Comparison of ENCODE assay signal across 20 cellular contexts in the genomic region with DNA sequence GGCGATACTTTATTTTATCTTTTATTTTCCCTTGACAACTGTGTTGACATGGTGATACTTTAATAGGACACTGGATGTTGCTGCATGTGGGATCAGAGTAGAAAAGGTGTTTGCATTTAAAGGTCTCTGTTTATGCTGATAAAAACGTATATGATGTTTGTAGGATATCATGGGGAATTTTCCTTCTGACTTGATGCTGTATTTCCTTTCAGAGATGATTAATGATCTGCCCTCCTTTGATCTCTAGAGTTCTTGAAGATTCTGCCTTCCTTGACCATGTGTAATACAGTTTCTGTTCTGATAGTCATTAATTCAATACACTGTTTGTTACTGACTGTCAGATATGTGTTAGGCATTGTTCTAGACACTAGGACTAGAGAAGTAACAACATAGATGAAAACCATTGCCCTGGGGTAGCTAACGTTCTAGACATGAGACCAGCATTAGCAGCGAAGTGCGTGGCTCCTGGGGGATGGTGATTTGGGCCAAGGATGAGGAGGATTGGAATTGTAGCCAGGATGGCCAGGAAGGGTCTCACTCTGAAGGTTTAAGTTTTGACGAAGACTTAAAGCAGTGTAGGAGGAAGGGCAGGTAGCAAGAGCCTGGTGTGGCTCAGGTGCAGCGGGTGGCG. TPM values are rescaled to one million over a fixed set of nuclear protein-coding genes. Genes with fewer than 3 reads are reported as not detected.
DNase-seq lines count a peak whose midpoint lies in the region; ATAC-seq, FAIRE-seq and TF ChIP-seq lines count a peak whose summit lies in the region.
"Had no signal": no experiment of that assay in that cellular context is flagged by ENCODE, and none has a peak within 500 bp of the region (broad histone marks: within the 10 kb centered on the region; RNA-seq: fewer than 3 reads in every experiment).

No MANE protein-coding gene starts in this region.

- H3K4me1 ChIP-seq in CD8-positive, alpha-beta memory T cell (ENCODE audit: insufficient read depth, low read length): peaks cover 28% of the 10 kb centered on the region
- H3K4me1 ChIP-seq in K562 (replicated peaks in 1 of 2; ENCODE audit: control insufficient read depth in 2 of 2, insufficient read depth in 2 of 2, low read length in 2 of 2): peaks cover 7 to 20% of the 10 kb centered on the region in 2 experiments; a peak in 3 of 5 replicates

- ATAC-seq in K562 (no peak), GM19455 (IDR thresholded peaks at IDR 0.05; ENCODE audit: unreplicated experiment) (no peak), left cardiac atrium (no peak)
- ATAC-seq: effector memory CD8-positive, alpha-beta T cell; mucosa of descending colon had no signal

- no peak overlapping the region for H3K4me2 ChIP-seq in K562 (ENCODE audit: insufficient read depth, low read length)

- H3K27me3 ChIP-seq in CD8-positive, alpha-beta memory T cell (ENCODE audit: insufficient read depth, low read length, poor library complexity, severe bottlenecking): no peaks in the 10 kb centered on the region
- H3K27me3 ChIP-seq in K562 (ENCODE audit: control insufficient read depth in 2 of 2, insufficient read depth in 2 of 2, low read length in 2 of 2): no peaks in the 10 kb centered on the region

- H2AFZ ChIP-seq in K562 (ENCODE audit: low read depth, low read length): no peak overlapping the region
- H2AFZ ChIP-seq: GM23248 had no signal

- no peaks in the 10 kb centered on the region for H3K36me3 ChIP-seq in CD8-positive, alpha-beta memory T cell (ENCODE audit: insufficient read depth, low read length)
- H3K36me3 ChIP-seq in K562 (ENCODE audit: control insufficient read depth, insufficient read depth, low read length): peaks cover 22% of the 10 kb centered on the region; the same call in 2 of the 3 replicates

- peaks cover 0 to 17% (median 0%) of the 10 kb centered on the region in 3 donors for H3K36me3 Mint-ChIP-seq in CD8-positive, alpha-beta memory T cell
- H3K36me3 Mint-ChIP-seq in HFFc6 (ENCODE audit: low read depth) (peaks cover 25% of the 10 kb centered on the region), nephron (ENCODE audit: low read depth) (peaks cover 13% of the 10 kb centered on the region)

- H4K20me1 ChIP-seq in K562 (replicated peaks; ENCODE audit: control insufficient read depth, insufficient read depth, low read length): no peaks in the 10 kb centered on the region

- POLR2A ChIA-PET in CD8-positive, alpha-beta memory T cell (lab: Charles Lee): no interaction called here
- POLR2A ChIA-PET in K562 (lab: Yijun Ruan, JAX): interaction anchor here (0.6 to 1.1 kb wide), 3 partner anchors 14 to 1341 kb away, joined by 3 read pairs; no protein-coding TSS in a partner anchor

- no peak for DNase-seq in CD8-positive, alpha-beta memory T cell
- DNase-seq in HFFc6 (no peak), K562 (ENCODE audit: extremely low read depth in 1 of 4, low spot score in 3 of 4) (no peak), NCI-H1436 (lab: John Stamatoyannopoulos, UW) (no peak), left cardiac atrium (no peak)
- DNase-seq: amygdala; DMS 273 treated with DMSO at 0.1 percent for 48 hours; effector memory CD8-positive, alpha-beta T cell; GM23248; kidney glomerular epithelial cell; mucosa of descending colon; NCI-H2029 treated with DMSO at 0.1 percent for 48 hours; NCI-H510A treated with DMSO at 0.1 percent for 48 hours; Right ventricle myocardium superior; small intestine; stimulated activated CD4-positive, alpha-beta T cell treated with anti-CD3 and anti-CD28 coated beads, Interleukin-4, amount 100 ng/mL, for 24 hours; T-helper 2 cell had no signal

- TF ChIP-seq EP300 in K562 (IDR thresholded peaks at IDR 0.05; ENCODE audit: low read length): no peak

- no peak overlapping the region for H3K9ac ChIP-seq in K562 (ENCODE audit: insufficient read depth in 1 of 2, low read depth in 2 of 2, low read length in 2 of 2)
- H3K9ac ChIP-seq: GM23248 had no signal

- CTCF ChIA-PET in CD8-positive, alpha-beta memory T cell (lab: Charles Lee): no interaction called here
- CTCF ChIA-PET in K562 (lab: Yijun Ruan, JAX; ENCODE audit: low intra/inter-chr PET ratio): no interaction called here

- no TSS peak for BruUV-seq in K562 (replicated peaks; lab: Mats Ljungman, UMichigan)

- FAIRE-seq in K562 (lab: Jason Lieb, UNC): no peak
- FAIRE-seq: small intestine had no signal

- in situ Hi-C loops in K562 (cut with MboI): no loop called here

- TF ChIP-seq CTCF in HFFc6 (IDR thresholded peaks at IDR 0.05) (no peak), K562 (IDR thresholded peaks at IDR 0.05 in 2 of 3, conservative IDR thresholded peaks at IDR 0.05 in 1 of 3; ENCODE audit: insufficient read depth in 2 of 3, low read depth in 1 of 3, low read length in 3 of 3) (no peak), nephron (IDR thresholded peaks at IDR 0.05; ENCODE audit: unreplicated experiment in 3 of 3) (no peak)

- no peaks in the 10 kb centered on the region for H3K9me3 Mint-ChIP-seq in CD8-positive, alpha-beta memory T cell
- H3K9me3 Mint-ChIP-seq in HFFc6: no peaks in the 10 kb centered on the region
- no peaks in the 10 kb centered on the region for H3K9me3 Mint-ChIP-seq in nephron
- H3K9me3 Mint-ChIP-seq: effector memory CD8-positive, alpha-beta T cell had no signal

- 89% methylated on average over 8 of the region's 8 CpGs for WGBS in K562 (ENCODE audit: insufficient coverage, low coverage, missing lambda C conversion rate)

- no peak for TF ChIP-seq RAD21 in K562 (CRISPR knock-in tag; conservative IDR thresholded peaks at IDR 0.05 in 1 of 2, IDR thresholded peaks at IDR 0.05 in 1 of 2)

- peaks cover 44 to 72% (median 56%) of the 10 kb centered on the region in 3 donors for H3K4me1 Mint-ChIP-seq in CD8-positive, alpha-beta memory T cell
- H3K4me1 Mint-ChIP-seq in HFFc6 (ENCODE audit: low read depth) (peaks cover 52% of the 10 kb centered on the region), nephron (peaks cover 50% of the 10 kb centered on the region)

- H3K4me3 Mint-ChIP-seq in CD8-positive, alpha-beta memory T cell: peak overlapping the region in 5 of 7 donors; percentile 4 to 83 (median 9)
- no peak overlapping the region for H3K4me3 Mint-ChIP-seq in HFFc6
- peak overlapping the region; percentile 60 to 79 (median 68) for H3K4me3 Mint-ChIP-seq in nephron

- H3K9me1 ChIP-seq in K562 (ENCODE audit: control insufficient read depth, insufficient read depth, low read length): no peaks in the 10 kb centered on the region

- H3K27me3 Mint-ChIP-seq in CD8-positive, alpha-beta memory T cell: no peaks in the 10 kb centered on the region
- H3K27me3 Mint-ChIP-seq in HFFc6 (ENCODE audit: insufficient read depth): no peaks in the 10 kb centered on the region; the same call in none of the 2 replicates
- no peaks in the 10 kb centered on the region for H3K27me3 Mint-ChIP-seq in nephron (ENCODE audit: low read depth)
- H3K27me3 Mint-ChIP-seq: B cell; effector memory CD8-positive, alpha-beta T cell had no signal

- TF ChIP-seq POLR2A in K562 (conservative IDR thresholded peaks at IDR 0.05): no peak

- intact Hi-C loops in K562 (cut with micrococcal nuclease) (no loop called here), left cardiac atrium (cut with DNase I) (no loop called here)

- H3K79me2 ChIP-seq in K562 (ENCODE audit: control insufficient read depth, insufficient read depth, low read length): peaks cover 80% of the 10 kb centered on the region

- no peak overlapping the region for H3K27ac ChIP-seq in CD8-positive, alpha-beta memory T cell (ENCODE audit: low read depth, low read length)
- no peak overlapping the region for H3K27ac ChIP-seq in K562 (ENCODE audit: extremely low read depth, low read depth, low read length)
- H3K27ac ChIP-seq: GM23248 had no signal

- no peaks in the 10 kb centered on the region for H3K9me3 ChIP-seq in CD8-positive, alpha-beta memory T cell (ENCODE audit: low read length)
- H3K9me3 ChIP-seq in K562 (replicated peaks; ENCODE audit: control insufficient read depth, insufficient read depth, low read depth, low read length): no peaks in the 10 kb centered on the region; the same call in 1 of the 2 replicates
- H3K9me3 ChIP-seq: mucosa of descending colon had no signal

- no peak overlapping the region for H3K4me3 ChIP-seq in CD8-positive, alpha-beta memory T cell (ENCODE audit: low read length)
- no peak overlapping the region for H3K4me3 ChIP-seq in K562
- H3K4me3 ChIP-seq: GM23248, mucosa of descending colon had no signal

- H3K27ac Mint-ChIP-seq in CD8-positive, alpha-beta memory T cell: peak overlapping the region in 6 of 8 donors; percentile 13 to 86 (median 44)
- H3K27ac Mint-ChIP-seq in HFFc6 (peak overlapping the region; percentile 11), nephron (peak overlapping the region in 2 of 3 experiments; percentile 1 to 6)

RNA-seq across cellular contexts. Expression of gene ATG4B, which starts 2.8 kb away (rescaled TPM):
- total RNA-seq in CD8-positive, alpha-beta memory T cell: 10 to 100 TPM; 79.0 to 80.2 TPM
- 56.1 TPM for polyA plus RNA-seq in CD8-positive, alpha-beta memory T cell
- total RNA-seq in HFFc6 (2021; fragmentation: NEBNext Ultra II Directional; extraction: Animal tissue kit (Norgen Biotek cat#: 25700)): 10 to 100 TPM; 43.5 to 58.3 (median 51.9) TPM
- 190 and 391 TPM in 2 replicates for total RNA-seq in K562 (2011; cell fraction: chromatin; rRNA removed; ENCODE audit: low replicate concordance)
- 192 and 201 TPM in 2 replicates for total RNA-seq in K562 (2011; cell fraction: nucleolus; rRNA removed)
- total RNA-seq in K562 (2011; cell fraction: nucleoplasm; rRNA removed): 147 and 161 TPM in 2 replicates
- total RNA-seq in K562 (2014; rRNA removed): 32.1 and 45.3 TPM in 2 replicates
- 28.9 and 36.3 TPM in 2 replicates for total RNA-seq in K562 (2014; rRNA removed; fragmentation: Illumina TruSeq; extraction: Trizol)
- 28.5 and 35.6 TPM in 2 replicates for total RNA-seq in K562 (2015; rRNA removed; fragmentation: Illumina TruSeq; extraction: Trizol)
- total RNA-seq in K562 (2021): 51.7 and 54.9 TPM in 2 replicates
- 58.8 and 75.1 TPM in 2 replicates for polyA plus RNA-seq in K562 (2011; rRNA removed)
- 53.1 and 78.3 TPM in 2 replicates for polyA plus RNA-seq in K562 (2011; cell fraction: cytosol; rRNA removed)
- 238 and 272 TPM in 2 replicates for polyA plus RNA-seq in K562 (2011; cell fraction: nucleus; rRNA removed)
- 49.9 and 50.6 TPM in 2 replicates for polyA plus RNA-seq in K562 (2012)
- 49.6 and 55.9 TPM in 2 replicates for polyA plus RNA-seq in K562 (2014; fragmentation: Illumina TruSeq; extraction: Trizol)
- polyA plus RNA-seq in K562 (2014; fragmentation: Nextera tagmentation; extraction: Ambion mirVana): 10 to 100 TPM in 1 of 2 experiments, 1 to 10 TPM in 1; 5.9 to 13.2 TPM
- polyA plus RNA-seq in K562 (2014; rRNA removed): 47.1 and 58.1 TPM in 2 replicates
- 46.1 and 62.6 TPM in 2 replicates for polyA minus RNA-seq in K562 (2011; rRNA and poly(A)+ RNA removed)
- 34.6 and 38.6 TPM in 2 replicates for polyA minus RNA-seq in K562 (2011; cell fraction: cytosol; rRNA and poly(A)+ RNA removed)
- 46.6 and 70.8 TPM in 2 replicates for polyA minus RNA-seq in K562 (2011; cell fraction: nucleus; rRNA and poly(A)+ RNA removed)
- total RNA-seq in left cardiac atrium: 10 to 100 TPM; 43.0 to 49.4 TPM

RNA-seq across cellular contexts. Expression of gene THAP4, which starts 3.3 kb away (rescaled TPM):
- total RNA-seq in CD8-positive, alpha-beta memory T cell: 10 to 100 TPM; 51.4 to 51.9 TPM
- 42.3 TPM for polyA plus RNA-seq in CD8-positive, alpha-beta memory T cell
- 10 to 100 TPM; 40.6 to 47.9 (median 43.0) TPM for total RNA-seq in HFFc6 (2021; fragmentation: NEBNext Ultra II Directional; extraction: Animal tissue kit (Norgen Biotek cat#: 25700))
- 16.6 and 44.7 TPM in 2 replicates for total RNA-seq in K562 (2011; cell fraction: chromatin; rRNA removed; ENCODE audit: low replicate concordance)
- 27.8 and 36.2 TPM in 2 replicates for total RNA-seq in K562 (2011; cell fraction: nucleolus; rRNA removed)
- total RNA-seq in K562 (2011; cell fraction: nucleoplasm; rRNA removed): 21.6 and 23.1 TPM in 2 replicates
- total RNA-seq in K562 (2014; rRNA removed) (56.2 and 79.2 TPM in 2 replicates), K562 (2014; rRNA removed; fragmentation: Illumina TruSeq; extraction: Trizol) (16.5 and 26.3 TPM in 2 replicates), K562 (2015; rRNA removed; fragmentation: Illumina TruSeq; extraction: Trizol) (50.1 and 50.5 TPM in 2 replicates), K562 (2021) (60.9 and 65.9 TPM in 2 replicates), left cardiac atrium (10 to 100 TPM; 73.3 to 74.4 TPM)
- polyA plus RNA-seq in K562 (2011; rRNA removed) (25.6 and 33.3 TPM in 2 replicates), K562 (2014; fragmentation: Illumina TruSeq; extraction: Trizol) (44.1 and 73.5 TPM in 2 replicates), K562 (2014; fragmentation: Nextera tagmentation; extraction: Ambion mirVana) (1 to 10 TPM; 8.6 to 9.2 TPM), K562 (2014; rRNA removed) (43.9 and 49.2 TPM in 2 replicates)
- 32.2 and 65.6 TPM in 2 replicates for polyA plus RNA-seq in K562 (2011; cell fraction: cytosol; rRNA removed)
- polyA plus RNA-seq in K562 (2011; cell fraction: nucleus; rRNA removed): 19.3 and 26.4 TPM in 2 replicates
- polyA plus RNA-seq in K562 (2012): 42.1 and 45.0 TPM in 2 replicates
- polyA minus RNA-seq in K562 (2011; rRNA and poly(A)+ RNA removed): 14.2 and 18.5 TPM in 2 replicates
- 25.8 and 30.1 TPM in 2 replicates for polyA minus RNA-seq in K562 (2011; cell fraction: cytosol; rRNA and poly(A)+ RNA removed)
- 12.4 and 12.9 TPM in 2 replicates for polyA minus RNA-seq in K562 (2011; cell fraction: nucleus; rRNA and poly(A)+ RNA removed)

RNA-seq across cellular contexts. Expression of gene DTYMK, which starts 46.3 kb away (rescaled TPM):
- 100 to 1,000 TPM; 131 to 134 TPM for total RNA-seq in CD8-positive, alpha-beta memory T cell
- 41.1 TPM for polyA plus RNA-seq in CD8-positive, alpha-beta memory T cell
- total RNA-seq in HFFc6 (2021; fragmentation: NEBNext Ultra II Directional; extraction: Animal tissue kit (Norgen Biotek cat#: 25700)): 10 to 100 TPM; 56.8 to 84.2 (median 76.1) TPM
- 57.7 and 95.5 TPM in 2 replicates for total RNA-seq in K562 (2011; cell fraction: chromatin; rRNA removed; ENCODE audit: low replicate concordance)
- 74.7 and 77.5 TPM in 2 replicates for total RNA-seq in K562 (2011; cell fraction: nucleolus; rRNA removed)
- 86.8 and 106 TPM in 2 replicates for total RNA-seq in K562 (2011; cell fraction: nucleoplasm; rRNA removed)
- total RNA-seq in K562 (2014; rRNA removed) (78.1 and 81.1 TPM in 2 replicates), K562 (2014; rRNA removed; fragmentation: Illumina TruSeq; extraction: Trizol) (26.5 and 31.9 TPM in 2 replicates), K562 (2015; rRNA removed; fragmentation: Illumina TruSeq; extraction: Trizol) (47.9 and 55.3 TPM in 2 replicates), K562 (2021) (83.3 and 85.0 TPM in 2 replicates), left cardiac atrium (10 to 100 TPM in 1 of 2 donors, 1 to 10 TPM in 1; 9.8 to 14.3 TPM)
- polyA plus RNA-seq in K562 (2011; rRNA removed) (51.2 and 51.8 TPM in 2 replicates), K562 (2014; fragmentation: Illumina TruSeq; extraction: Trizol) (43.4 and 50.3 TPM in 2 replicates), K562 (2014; fragmentation: Nextera tagmentation; extraction: Ambion mirVana) (10 to 100 TPM in 1 of 2 experiments, 1 to 10 TPM in 1; 8.2 to 20.4 TPM), K562 (2014; rRNA removed) (68.7 and 79.5 TPM in 2 replicates)
- polyA plus RNA-seq in K562 (2011; cell fraction: cytosol; rRNA removed): 45.7 and 67.7 TPM in 2 replicates
- polyA plus RNA-seq in K562 (2011; cell fraction: nucleus; rRNA removed): 49.7 and 59.0 TPM in 2 replicates
- polyA plus RNA-seq in K562 (2012): 49.1 and 64.7 TPM in 2 replicates
- 9.9 and 12.3 TPM in 2 replicates for polyA minus RNA-seq in K562 (2011; rRNA and poly(A)+ RNA removed)
- 22.5 and 22.9 TPM in 2 replicates for polyA minus RNA-seq in K562 (2011; cell fraction: cytosol; rRNA and poly(A)+ RNA removed)
- polyA minus RNA-seq in K562 (2011; cell fraction: nucleus; rRNA and poly(A)+ RNA removed): 12.9 and 17.8 TPM in 2 replicates
